In genomic region chr5:134561871-134562296, GRCh38 we compare ENCODE assay signal across 8 cellular contexts. TPM values are rescaled to one million over a fixed set of nuclear protein-coding genes. Genes with fewer than 3 reads are reported as not detected.
DNase-seq lines count a peak whose midpoint lies in the region; ATAC-seq and TF ChIP-seq lines count a peak whose summit lies in the region.

No MANE protein-coding gene starts in this region.

- BruUV-seq in A673 (replicated peaks; lab: Mats Ljungman, UMichigan) = no TSS peak

- ATAC-seq in GM18498 (IDR thresholded peaks at IDR 0.05; ENCODE audit: unreplicated experiment) = no peak
- ATAC-seq in HG03439 (IDR thresholded peaks at IDR 0.05; ENCODE audit: unreplicated experiment) = no peak
- no peak for ATAC-seq in GM18520 (IDR thresholded peaks at IDR 0.05; ENCODE audit: unreplicated experiment)

- intact Hi-C loops in A673 (cut with micrococcal nuclease; ENCODE audit: unreplicated experiment) = no loop called here

- POLR2A ChIA-PET in A673 (lab: Charles Lee; ENCODE audit: low non-redundant PET) = no interaction called here

- TF ChIP-seq CTCF in A673 (conservative IDR thresholded peaks at IDR 0.05; ENCODE audit: low read depth, low read length) (peak; percentile 63), GM12873 (IDR thresholded peaks at IDR 0.05; ENCODE audit: insufficient read depth, low read depth, low read length, missing control alignments) (peak; percentile 36), WERI-Rb-1 (IDR thresholded peaks at IDR 0.05; ENCODE audit: low read depth, low read length) (peak; percentile 66)

- H3K27ac ChIP-seq in A673 (ENCODE audit: low read depth, low read length, poor library complexity, severe bottlenecking) (peak overlapping the region; percentile 31), WERI-Rb-1 (no peak overlapping the region)

- CTCF ChIA-PET in A673 (lab: Charles Lee) = no interaction called here

- no peaks in the 10 kb centered on the region for H3K4me1 ChIP-seq in A673 (ENCODE audit: insufficient read depth, low read length, poor library complexity, severe bottlenecking)

- H3K36me3 ChIP-seq in A673 (ENCODE audit: insufficient read depth, low read length, poor library complexity, severe bottlenecking) (no peaks in the 10 kb centered on the region), WERI-Rb-1 (peaks cover 68% of the 10 kb centered on the region)

- DNase-seq in A673 (ENCODE audit: low spot score) (peak; percentile 62), WERI-Rb-1 (peak; percentile 46), iPS-NIHi7 (ENCODE audit: extremely low spot score) (peak; percentile 63), mesenteric fat pad (ENCODE audit: low spot score) (no peak)

- no peak overlapping the region for H3K4me3 ChIP-seq in A673 (ENCODE audit: low read depth, low read length, poor library complexity, severe bottlenecking)
- no peak overlapping the region for H3K4me3 ChIP-seq in WERI-Rb-1 (ENCODE audit: low read depth, low read length)

- H3K9me3 ChIP-seq in A673 (ENCODE audit: low read depth, low read length, poor library complexity, severe bottlenecking) = no peaks in the 10 kb centered on the region
- H3K9me3 ChIP-seq in WERI-Rb-1 (ENCODE audit: severe bottlenecking) = no peaks in the 10 kb centered on the region

- no peaks in the 10 kb centered on the region for H3K27me3 ChIP-seq in A673 (replicated peaks; ENCODE audit: insufficient read depth, low read depth, low read length, poor library complexity)
- no peaks in the 10 kb centered on the region for H3K27me3 ChIP-seq in WERI-Rb-1 (ENCODE audit: insufficient read depth, low read depth, severe bottlenecking)

RNA-seq across cellular contexts. Expression of gene JADE2, which starts 36.4 kb away (rescaled TPM):
- total RNA-seq in A673 (2021) (15.8 and 18.4 TPM in 2 replicates), mesenteric fat pad (31.6 TPM)
